10 cellular contexts compared by ENCODE assay signal in genomic region chr10:71729023-71729649, GRCh38. TPM values are rescaled to one million over a fixed set of nuclear protein-coding genes. Genes with fewer than 3 reads are reported as not detected.
DNase-seq lines count a peak whose midpoint lies in the region; ATAC-seq and TF ChIP-seq lines count a peak whose summit lies in the region.
"Had no signal": no experiment of that assay in that cellular context is flagged by ENCODE, and none has a peak within 500 bp of the region (broad histone marks: within the 10 kb centered on the region; RNA-seq: fewer than 3 reads in every experiment).

No MANE protein-coding gene starts in this region.

- peak overlapping the region; percentile 69 for H3K9ac ChIP-seq in Karpas-422 (ENCODE audit: low read length)

- no peaks in the 10 kb centered on the region for H3K79me2 ChIP-seq in Karpas-422 (ENCODE audit: low read length)

- DNase-seq in AML-193 (lab: John Stamatoyannopoulos, UW) = peak; percentile 77 to 84
- peak; percentile 56 for DNase-seq in Karpas-422
- DNase-seq in lung (ENCODE audit: low spot score) = peak; percentile 53
- no peak for DNase-seq in NCI-H446 treated with DMSO at 0.1 percent for 48 hours (lab: John Stamatoyannopoulos, UW)
- DNase-seq in NCI-H1417 treated with DMSO at 0.1 percent for 48 hours (lab: John Stamatoyannopoulos, UW) = no peak
- DNase-seq in posterior vena cava (ENCODE audit: low spot score) = no peak
- DNase-seq: MG63; stimulated activated CD4-positive, alpha-beta T cell treated with anti-CD3 and anti-CD28 coated beads, Interleukin-12 subunit alpha, Interleukin-12 subunit beta, amount 100 ng/mL, for 4 hours had no signal

- WGBS in adipose tissue, 3 donors = 35 to 52% (median 36%) methylated on average over 12 of the region's 12 CpGs
- 23 to 37% methylated on average over 12 of the region's 12 CpGs for WGBS in lung, 2 donors

- no peaks in the 10 kb centered on the region for H4K20me1 ChIP-seq in Karpas-422 (ENCODE audit: insufficient read depth, low read depth, low read length)

- H3K9me2 ChIP-seq in Karpas-422 (replicated peaks; ENCODE audit: insufficient read depth, low read length) = no peaks in the 10 kb centered on the region

- H3K27me3 ChIP-seq in Karpas-422 (ENCODE audit: low read length) (no peaks in the 10 kb centered on the region), lung (ENCODE audit: control insufficient read depth, insufficient read depth) (no peaks in the 10 kb centered on the region)
- H3K27me3 ChIP-seq: MG63 had no signal

- TF ChIP-seq CTCF in lung (IDR thresholded peaks at IDR 0.05; ENCODE audit: control extremely low read depth, extremely low read depth) = no peak

- peak overlapping the region; percentile 57 for H3K4me3 ChIP-seq in Karpas-422 (ENCODE audit: low read length)
- no peak overlapping the region for H3K4me3 ChIP-seq in lung
- H3K4me3 ChIP-seq: MG63 had no signal

- H3K36me3 ChIP-seq in Karpas-422 (ENCODE audit: insufficient read depth, low read length) (no peaks in the 10 kb centered on the region), lung (ENCODE audit: control insufficient read depth in 2 of 2, insufficient read depth in 2 of 2, low read length in 2 of 2) (no peaks in the 10 kb centered on the region)
- H3K36me3 ChIP-seq: MG63 had no signal

- no peak for ATAC-seq in lung (ENCODE audit: insufficient read depth, low FRiP score)
- no peak for ATAC-seq in HG03097 (IDR thresholded peaks at IDR 0.05; ENCODE audit: low FRiP score, unreplicated experiment)

- H3K4me1 ChIP-seq in Karpas-422 (ENCODE audit: low read length) (peaks cover 65% of the 10 kb centered on the region), lung (ENCODE audit: control insufficient read depth in 2 of 2, insufficient read depth in 2 of 2, low read length in 2 of 2) (peaks cover 3 to 24% of the 10 kb centered on the region in 2 donors)

- no peaks in the 10 kb centered on the region for H3K9me3 ChIP-seq in Karpas-422 (ENCODE audit: low read length)
- no peaks in the 10 kb centered on the region for H3K9me3 ChIP-seq in lung (ENCODE audit: control insufficient read depth in 2 of 2, insufficient read depth in 1 of 2, low read length in 1 of 2)
- H3K9me3 ChIP-seq: MG63 had no signal

- H3K27ac ChIP-seq in Karpas-422 (ENCODE audit: low read length) (peak overlapping the region; percentile 97), adipose tissue (ENCODE audit: low read depth, low read length) (peak overlapping the region; percentile 77), lung (ENCODE audit: low read depth in 1 of 2, low read length in 1 of 2) (peak overlapping the region in 1 of 2 donors; percentile 87)

- H3K4me2 ChIP-seq in Karpas-422 (ENCODE audit: low read depth, low read length, poor library complexity, severe bottlenecking) = peak overlapping the region; percentile 72

- intact Hi-C loops in posterior vena cava (cut with DNase I) = no loop called here

- H2AFZ ChIP-seq in Karpas-422 (ENCODE audit: low read length) = no peak overlapping the region

RNA-seq across cellular contexts. Expression of gene C10orf105, which starts 9.6 kb away (rescaled TPM):
- total RNA-seq in Karpas-422 (2014; rRNA removed; shearing (Covaris generic); ENCODE audit: low replicate concordance) = not detected in 2 replicates
- polyA plus RNA-seq in adipose tissue (under 1 TPM; 0.03 to 0.22 (median 0.19) TPM), lung (under 1 TPM; 0.20 to 0.34 TPM)
- total RNA-seq in lung (under 1 TPM; 0.14 to 0.58 TPM), posterior vena cava (under 1 TPM; 0.23 to 0.24 TPM)

RNA-seq across cellular contexts. Expression of gene VSIR, which starts 44.2 kb away (rescaled TPM):
- total RNA-seq in Karpas-422 (2014; rRNA removed; shearing (Covaris generic); ENCODE audit: low replicate concordance) = 0.07 and 1.8 TPM in 2 replicates
- polyA plus RNA-seq in adipose tissue = 10 to 100 TPM; 18.7 to 87.3 (median 40.3) TPM
- total RNA-seq in lung = 100 to 1,000 TPM in 1 of 2 donors, 10 to 100 TPM in 1; 55.2 to 114 TPM
- 100 to 1,000 TPM in 1 of 2 donors, 10 to 100 TPM in 1; 32.3 to 244 TPM for polyA plus RNA-seq in lung
- total RNA-seq in posterior vena cava = 100 to 1,000 TPM; 126 to 135 TPM

Comparison
In these comparisons a context has a peak if more than half of its experiments do, and no peak if none do; other contexts are left out.
1. DNase-seq: peak in AML-193 (2 of 2), Karpas-422 (single experiment) and lung (single experiment); none in NCI-H446 treated with DMSO at 0.1 percent for 48 hours (single experiment), NCI-H1417 treated with DMSO at 0.1 percent for 48 hours (single experiment) and posterior vena cava (single experiment).
2. RNA of gene VSIR, which starts 44.2 kb away (total RNA-seq): 126 to 135 TPM in posterior vena cava and 55.2 to 114 TPM in lung; 0.07 to 1.8 TPM in Karpas-422; every median in the first group is over 10 times any median in the second.